Comparison of ENCODE assay signal across 23 cellular contexts in genomic region chr2:241133436-241133820, GRCh38. TPM values are rescaled to one million over a fixed set of nuclear protein-coding genes. Genes with fewer than 3 reads are reported as not detected.
A peak's percentile ranks its signal among the peaks of the same experiment; 100 is the strongest.
DNase-seq lines count a peak whose midpoint lies in the region; ATAC-seq and TF ChIP-seq lines count a peak whose summit lies in the region.
"Had no signal": no experiment of that assay in that cellular context is flagged by ENCODE, and none has a peak within 500 bp of the region (broad histone marks: within the 10 kb centered on the region; RNA-seq: fewer than 3 reads in every experiment).

No MANE protein-coding gene starts in this region.

- no peak overlapping the region for H3K4me3 ChIP-seq in osteoblast (ENCODE audit: insufficient read depth, low read length)
- no peak overlapping the region for H3K4me3 ChIP-seq in tibial artery
- H3K4me3 ChIP-seq: SK-N-MC had no signal

- H3K4me3 Mint-ChIP-seq in central memory CD8-positive, alpha-beta T cell: no peak overlapping the region
- H3K4me3 Mint-ChIP-seq in HFFc6 (no peak overlapping the region), type B pancreatic cell (no peak overlapping the region)

- H3K36me3 ChIP-seq in osteoblast (ENCODE audit: insufficient read depth, low read length) (no peaks in the 10 kb centered on the region), tibial artery (peaks cover 0 to 21% (median 3%) of the 10 kb centered on the region in 3 donors)

- no peaks in the 10 kb centered on the region for H3K27me3 Mint-ChIP-seq in central memory CD8-positive, alpha-beta T cell
- no peaks in the 10 kb centered on the region; the same call in 1 of the 2 replicates for H3K27me3 Mint-ChIP-seq in HFFc6 (ENCODE audit: insufficient read depth)
- H3K27me3 Mint-ChIP-seq in type B pancreatic cell: no peaks in the 10 kb centered on the region

- H3K27me3 ChIP-seq in osteoblast (ENCODE audit: insufficient read depth, low read length) (no peaks in the 10 kb centered on the region), tibial artery (no peaks in the 10 kb centered on the region)

- no peak overlapping the region for H3K4me2 ChIP-seq in osteoblast (ENCODE audit: insufficient read depth, low read length)

- intact Hi-C loops in tibial artery (cut with DNase I; ENCODE audit: low total_unique reads): no loop called here

- no peaks in the 10 kb centered on the region for H4K20me1 ChIP-seq in osteoblast (ENCODE audit: insufficient read depth, low read length)

- no peak for TF ChIP-seq CTCF in osteoblast (IDR thresholded peaks at IDR 0.05; ENCODE audit: extremely low read depth, low read depth, low read length)
- no peak for TF ChIP-seq CTCF in tibial artery (IDR thresholded peaks at IDR 0.05)
- no peak for TF ChIP-seq CTCF in HFFc6 (IDR thresholded peaks at IDR 0.05)
- TF ChIP-seq CTCF in type B pancreatic cell (conservative IDR thresholded peaks at IDR 0.05): no peak

- no peak for ATAC-seq in central memory CD8-positive, alpha-beta T cell (replicated peaks; ENCODE audit: extremely low read depth, poor library complexity, severe bottlenecking)
- ATAC-seq: HepG2 had no signal

- H3K27ac Mint-ChIP-seq in central memory CD8-positive, alpha-beta T cell (ENCODE audit: low read depth): peak overlapping the region; percentile 23
- no peak overlapping the region for H3K27ac Mint-ChIP-seq in HFFc6
- no peak overlapping the region for H3K27ac Mint-ChIP-seq in type B pancreatic cell

- H3K36me3 Mint-ChIP-seq in central memory CD8-positive, alpha-beta T cell (ENCODE audit: insufficient read depth): peaks cover 4% of the 10 kb centered on the region
- H3K36me3 Mint-ChIP-seq in HFFc6 (ENCODE audit: low read depth) (no peaks in the 10 kb centered on the region), type B pancreatic cell (peaks cover 8% of the 10 kb centered on the region)

- H3K79me2 ChIP-seq in osteoblast (ENCODE audit: insufficient read depth, low read length): no peaks in the 10 kb centered on the region

- no peaks in the 10 kb centered on the region for H3K4me1 ChIP-seq in osteoblast (ENCODE audit: insufficient read depth, low read length)
- H3K4me1 ChIP-seq in tibial artery: no peaks in the 10 kb centered on the region

- no peak overlapping the region for H3K27ac ChIP-seq in osteoblast (ENCODE audit: low read depth, low read length)
- H3K27ac ChIP-seq in tibial artery: no peak overlapping the region
- H3K27ac ChIP-seq: 22Rv1 had no signal

- peak; percentile 8 for DNase-seq in activated effector memory CD4-positive, alpha-beta T cell treated with anti-CD3 and anti-CD28 coated beads, Interleukin-2, amount 50 U/mL, for 16 hours
- no peak for DNase-seq in activated effector memory CD4-positive, alpha-beta T cell treated with Interleukin-2 at 50 U/mL for 16 hours
- no peak for DNase-seq in central memory CD8-positive, alpha-beta T cell (ENCODE audit: low spot score in 2 of 2)
- DNase-seq in osteoblast (ENCODE audit: insufficient read length, low spot score, missing footprints): peak; percentile 77
- peak; percentile 7 to 55 for DNase-seq in tibial artery
- DNase-seq in HFFc6: no peak
- no peak for DNase-seq in type B pancreatic cell (ENCODE audit: extremely low spot score, unreplicated experiment)
- no peak for DNase-seq in pons (ENCODE audit: low spot score)
- DNase-seq: ACHN, Calu3, DMS153, DND-41, KBM-7, MV-4-11, NCI-H1105, NCI-H1436 treated with DMSO at 0.1 percent for 48 hours, NCI-H187 treated with DMSO at 0.1 percent for 48 hours, NCI-H446 treated with DMSO at 0.1 percent for 48 hours, NCI-H526 treated with DMSO at 0.1 percent for 48 hours, SIG-M5 had no signal

- H2AFZ ChIP-seq in osteoblast (ENCODE audit: low read length): no peak overlapping the region

- peaks cover 6% of the 10 kb centered on the region for H3K4me1 Mint-ChIP-seq in central memory CD8-positive, alpha-beta T cell
- H3K4me1 Mint-ChIP-seq in HFFc6 (ENCODE audit: low read depth) (no peaks in the 10 kb centered on the region), type B pancreatic cell (ENCODE audit: unreplicated experiment) (no peaks in the 10 kb centered on the region)

- no peaks in the 10 kb centered on the region for H3K9me3 Mint-ChIP-seq in central memory CD8-positive, alpha-beta T cell
- H3K9me3 Mint-ChIP-seq in HFFc6 (no peaks in the 10 kb centered on the region), type B pancreatic cell (no peaks in the 10 kb centered on the region)

- H3K9me3 ChIP-seq in osteoblast (ENCODE audit: low read depth, low read length): no peaks in the 10 kb centered on the region
- no peaks in the 10 kb centered on the region for H3K9me3 ChIP-seq in tibial artery

RNA-seq across cellular contexts. Expression of gene PASK, which starts 15.8 kb away (rescaled TPM):
- total RNA-seq in osteoblast (5.0 and 5.8 TPM in 2 replicates), type B pancreatic cell (ENCODE audit: low replicate concordance) (31.8 and 50.9 TPM in 2 replicates)
- 1 to 10 TPM; 3.3 to 7.1 (median 6.0) TPM for total RNA-seq in HFFc6 (2021; fragmentation: NEBNext Ultra II Directional; extraction: Animal tissue kit (Norgen Biotek cat#: 25700))

RNA-seq across cellular contexts. Expression of gene PPP1R7, which starts 16.8 kb away (rescaled TPM):
- total RNA-seq in osteoblast (46.7 and 73.7 TPM in 2 replicates), type B pancreatic cell (ENCODE audit: low replicate concordance) (50.7 and 52.4 TPM in 2 replicates)
- 100 to 1,000 TPM in 3 of 6 experiments, 10 to 100 TPM in 3; 90.6 to 117 (median 103) TPM for total RNA-seq in HFFc6 (2021; fragmentation: NEBNext Ultra II Directional; extraction: Animal tissue kit (Norgen Biotek cat#: 25700))

RNA-seq across cellular contexts. Expression of gene MTERF4, which starts 31.3 kb away (rescaled TPM):
- total RNA-seq in osteoblast: 20.3 and 30.0 TPM in 2 replicates
- total RNA-seq in HFFc6 (2021; fragmentation: NEBNext Ultra II Directional; extraction: Animal tissue kit (Norgen Biotek cat#: 25700)): 10 to 100 TPM; 17.2 to 20.6 (median 17.9) TPM
- 38.9 and 46.3 TPM in 2 replicates for total RNA-seq in type B pancreatic cell (ENCODE audit: low replicate concordance)

RNA-seq across cellular contexts. Expression of gene ANO7, which starts 55.0 kb away (rescaled TPM):
- 1.2 and 1.8 TPM in 2 replicates for total RNA-seq in osteoblast
- total RNA-seq in HFFc6 (2021; fragmentation: NEBNext Ultra II Directional; extraction: Animal tissue kit (Norgen Biotek cat#: 25700)): 1 to 10 TPM in 4 of 6 experiments, under 1 TPM in 2; 0.80 to 1.4 (median 1.2) TPM
- 1.7 and 3.3 TPM in 2 replicates for total RNA-seq in type B pancreatic cell (ENCODE audit: low replicate concordance)

Comparison
In these comparisons a context has a peak if more than half of its experiments do, and no peak if none do; other contexts are left out.
1. DNase-seq: peak in activated effector memory CD4-positive, alpha-beta T cell treated with anti-CD3 and anti-CD28 coated beads, Interleukin-2, amount 50 U/mL, for 16 hours (single experiment), osteoblast (single experiment) and tibial artery (2 of 2); none in activated effector memory CD4-positive, alpha-beta T cell treated with Interleukin-2 at 50 U/mL for 16 hours (single experiment), central memory CD8-positive, alpha-beta T cell (0 of 2), HFFc6 (single experiment), type B pancreatic cell (single experiment) and pons (single experiment).